In the genomic region with DNA sequence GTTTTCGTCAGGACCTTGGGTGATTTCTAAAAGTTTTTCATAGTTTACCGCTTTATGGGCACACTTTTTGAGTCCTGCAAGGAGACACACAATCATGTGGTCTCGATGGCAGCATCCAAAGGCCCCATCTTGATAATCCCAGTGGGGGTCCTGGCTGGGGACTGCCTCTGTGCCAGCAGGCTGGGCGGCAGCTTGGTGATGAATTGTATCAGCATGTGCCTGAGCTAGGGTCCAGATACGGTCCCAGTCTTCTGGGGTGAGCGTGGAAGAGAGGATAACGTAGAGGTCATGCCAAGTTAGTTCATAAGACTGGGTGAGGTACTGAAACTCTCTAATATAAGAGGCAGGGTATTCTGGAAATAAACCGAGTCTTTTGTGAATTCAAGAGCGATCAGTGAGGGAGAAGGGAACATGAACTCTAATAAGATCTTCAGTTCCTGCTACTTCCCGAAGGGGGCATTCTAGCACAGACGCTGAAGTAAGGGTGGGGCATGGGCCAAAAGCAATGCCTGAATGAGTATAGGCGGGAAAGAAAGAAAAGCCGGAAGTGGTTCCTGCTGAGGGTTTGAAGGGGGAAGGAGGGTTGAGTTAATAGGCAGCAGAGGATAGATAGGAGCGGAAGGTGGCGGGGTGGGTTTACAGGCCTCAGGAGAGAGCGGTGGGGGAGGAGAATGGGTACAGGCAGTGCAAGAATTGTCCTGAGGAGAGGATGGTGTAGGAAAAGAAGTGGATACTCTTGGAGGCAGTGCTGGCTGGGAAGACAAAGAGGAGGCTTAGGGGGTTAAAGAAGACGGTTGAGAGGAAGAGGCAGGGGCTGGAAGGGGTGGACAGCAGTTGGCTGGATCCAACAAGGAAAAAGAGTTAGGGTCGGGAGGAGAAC, we compare ENCODE assay signal across 8 cellular contexts. TPM values are rescaled to one million over a fixed set of nuclear protein-coding genes. Genes with fewer than 3 reads are reported as not detected.
DNase-seq lines count a peak whose midpoint lies in the region; ATAC-seq and TF ChIP-seq lines count a peak whose summit lies in the region.

No MANE protein-coding gene starts in this region.

- peak; percentile 57; the same call in 1 of the 2 replicates for TF ChIP-seq EP300 in Ishikawa (IDR thresholded peaks at IDR 0.05; ENCODE audit: borderline replicate concordance)

- CTCF ChIA-PET in OCI-LY7 (lab: Charles Lee; ENCODE audit: unreplicated experiment) = no interaction called here

- H3K36me3 ChIP-seq in OCI-LY7 (ENCODE audit: insufficient read depth, low read length) (no peaks in the 10 kb centered on the region), muscle layer of colon (ENCODE audit: insufficient read depth, low read length) (no peaks in the 10 kb centered on the region)

- H3K9ac ChIP-seq in muscle layer of colon (ENCODE audit: low read length) = no peak overlapping the region

- H3K27me3 ChIP-seq in muscle layer of colon (ENCODE audit: control insufficient read depth in 1 of 2, insufficient read depth in 2 of 2, low read length in 2 of 2) = no peaks in the 10 kb centered on the region

- POLR2A ChIA-PET in OCI-LY7 (lab: Charles Lee) = no interaction called here

- ATAC-seq in GM18520 (IDR thresholded peaks at IDR 0.05; ENCODE audit: unreplicated experiment) = no peak

- H4K20me1 ChIP-seq in OCI-LY7 (ENCODE audit: insufficient read depth, low read length) = no peaks in the 10 kb centered on the region

- peak overlapping the region; percentile 83 for H2AFZ ChIP-seq in OCI-LY7 (ENCODE audit: low read length)

- DNase-seq in GM13977 (ENCODE audit: low spot score) = peak; percentile 89
- DNase-seq in OCI-LY7 (ENCODE audit: low spot score) = peak; percentile 97
- peak; percentile 27 for DNase-seq in activated T-cell treated with anti-CD3 and anti-CD28 coated beads for 1 hour (ENCODE audit: low read depth)
- peak; percentile 86 to 90 for DNase-seq in erythroblast (lab: John Stamatoyannopoulos, UW)
- peak; percentile 77 for DNase-seq in stimulated activated CD8-positive, alpha-beta memory T cell treated with anti-CD3 and anti-CD28 coated beads, Interleukin-4, amount 100 ng/mL, for 48 hours

- intact Hi-C loops in OCI-LY7 (cut with micrococcal nuclease; ENCODE audit: unreplicated experiment) = loop anchor here (1.0 to 2.0 kb wide), 3 partner anchors 12 to 51 kb away; partner anchors contain the start of gene PKNOX1

- TF ChIP-seq CTCF in GM13977 (IDR thresholded peaks at IDR 0.05; ENCODE audit: extremely low read depth, insufficient read depth, missing control alignments) (peak; percentile 78), OCI-LY7 (conservative IDR thresholded peaks at IDR 0.05; ENCODE audit: low read length) (peak; percentile 91)

- H3K4me1 ChIP-seq in OCI-LY7 (ENCODE audit: insufficient read depth, low read length, poor library complexity, severe bottlenecking) = peaks cover 23% of the 10 kb centered on the region
- peaks cover 7% of the 10 kb centered on the region for H3K4me1 ChIP-seq in muscle layer of colon (ENCODE audit: insufficient read depth, low read length)

- peak overlapping the region; percentile 68 for H3K27ac ChIP-seq in OCI-LY7 (ENCODE audit: low read depth, low read length, poor library complexity, severe bottlenecking)
- no peak overlapping the region for H3K27ac ChIP-seq in muscle layer of colon (ENCODE audit: low read depth, low read length)

- in situ Hi-C loops in GM13977 (cut with MboI; ENCODE audit: low pct_unique_long_range_greater_than_20kb, low sequenced_read_pairs, unreplicated experiment) = no loop called here

- BruUV-seq in OCI-LY7 (replicated peaks; lab: Mats Ljungman, UMichigan) = no TSS peak

- peak overlapping the region; percentile 59 for H3K4me2 ChIP-seq in OCI-LY7 (ENCODE audit: low read length)

- H3K79me2 ChIP-seq in OCI-LY7 (ENCODE audit: insufficient read depth, low read depth, low read length) = no peaks in the 10 kb centered on the region

- no peaks in the 10 kb centered on the region for H3K9me3 ChIP-seq in OCI-LY7 (ENCODE audit: low read length)
- no peaks in the 10 kb centered on the region for H3K9me3 ChIP-seq in muscle layer of colon (ENCODE audit: low read length)

- H3K4me3 ChIP-seq in OCI-LY7 (ENCODE audit: low read depth, low read length, poor library complexity, severe bottlenecking) (peak overlapping the region; percentile 31), muscle layer of colon (ENCODE audit: low read depth in 1 of 2, low read length in 2 of 2) (peak overlapping the region; percentile 28 to 35)

- no peaks in the 10 kb centered on the region for H3K9me2 ChIP-seq in OCI-LY7 (ENCODE audit: insufficient read depth, low read length)

- peak; percentile 31 for TF ChIP-seq POLR2A in erythroblast (IDR thresholded peaks at IDR 0.05; ENCODE audit: low read length)

- peak; percentile 97 for TF ChIP-seq RAD21 in Ishikawa (IDR thresholded peaks at IDR 0.05; ENCODE audit: low read depth)

TF ChIP-seq in Ishikawa, 13 proteins besides CTCF, POLR2A, EP300 and RAD21:
- TF ChIP-seq CREB1 (IDR thresholded peaks at IDR 0.05; ENCODE audit: low read depth) (no peak), EGR1 (IDR thresholded peaks at IDR 0.05) (no peak), FOXM1 (IDR thresholded peaks at IDR 0.05; ENCODE audit: borderline replicate concordance, low read depth) (peak; percentile 49; the same call in 1 of the 2 replicates), NFIC (IDR thresholded peaks at IDR 0.05) (peak; percentile 72), TCF12 (IDR thresholded peaks at IDR 0.05; ENCODE audit: low read depth) (0 out of 2 replicates have a peak, but pooled peaks have one; percentile 30), TEAD4 (IDR thresholded peaks at IDR 0.05) (peak; percentile 35; the same call in 1 of the 2 replicates), ZBTB7A (IDR thresholded peaks at IDR 0.05; ENCODE audit: low read depth) (0 out of 2 replicates have a peak, but pooled peaks have one; percentile 25)
- TF ChIP-seq, protein P1, sequence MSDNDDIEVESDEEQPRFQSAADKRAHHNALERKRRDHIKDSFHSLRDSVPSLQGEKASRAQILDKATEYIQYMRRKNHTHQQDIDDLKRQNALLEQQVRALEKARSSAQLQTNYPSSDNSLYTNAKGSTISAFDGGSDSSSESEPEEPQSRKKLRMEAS (IDR thresholded peaks at IDR 0.05) = peak; percentile 88

RNA-seq across cellular contexts. Expression of gene ERVH48-1, which starts 1.6 kb away (rescaled TPM):
- total RNA-seq in OCI-LY7 (2014; rRNA removed; shearing (Covaris generic)) = 0.09 TPM in 1 of 2 replicates, not detected in the other
- not detected in 2 replicates for total RNA-seq in OCI-LY7 (2022)

RNA-seq across cellular contexts. Expression of gene NDUFV3, which starts 30.7 kb away (rescaled TPM):
- 23.1 and 40.8 TPM in 2 replicates for total RNA-seq in OCI-LY7 (2014; rRNA removed; shearing (Covaris generic))
- 28.2 and 29.4 TPM in 2 replicates for total RNA-seq in OCI-LY7 (2022)

RNA-seq across cellular contexts. Expression of gene WDR4, which starts 44.5 kb away (rescaled TPM):
- 38.1 and 45.7 TPM in 2 replicates for total RNA-seq in OCI-LY7 (2014; rRNA removed; shearing (Covaris generic))
- total RNA-seq in OCI-LY7 (2022) = 62.2 and 73.8 TPM in 2 replicates

RNA-seq across cellular contexts. Expression of gene PKNOX1, which starts 50.6 kb away (rescaled TPM):
- 23.7 and 25.5 TPM in 2 replicates for total RNA-seq in OCI-LY7 (2014; rRNA removed; shearing (Covaris generic))
- total RNA-seq in OCI-LY7 (2022) = 23.4 and 32.9 TPM in 2 replicates

Comparison
In these comparisons a context has a peak if more than half of its experiments do, and no peak if none do; other contexts are left out.
1. DNase-seq: peak in every context shown above with its lines; median percentile 97 in OCI-LY7; 89 in GM13977; 88 in erythroblast; 77 in stimulated activated CD8-positive, alpha-beta memory T cell treated with anti-CD3 and anti-CD28 coated beads, Interleukin-4, amount 100 ng/mL, for 48 hours; 27 in activated T-cell treated with anti-CD3 and anti-CD28 coated beads for 1 hour.